12 cellular contexts compared by ENCODE assay signal in the genomic region with DNA sequence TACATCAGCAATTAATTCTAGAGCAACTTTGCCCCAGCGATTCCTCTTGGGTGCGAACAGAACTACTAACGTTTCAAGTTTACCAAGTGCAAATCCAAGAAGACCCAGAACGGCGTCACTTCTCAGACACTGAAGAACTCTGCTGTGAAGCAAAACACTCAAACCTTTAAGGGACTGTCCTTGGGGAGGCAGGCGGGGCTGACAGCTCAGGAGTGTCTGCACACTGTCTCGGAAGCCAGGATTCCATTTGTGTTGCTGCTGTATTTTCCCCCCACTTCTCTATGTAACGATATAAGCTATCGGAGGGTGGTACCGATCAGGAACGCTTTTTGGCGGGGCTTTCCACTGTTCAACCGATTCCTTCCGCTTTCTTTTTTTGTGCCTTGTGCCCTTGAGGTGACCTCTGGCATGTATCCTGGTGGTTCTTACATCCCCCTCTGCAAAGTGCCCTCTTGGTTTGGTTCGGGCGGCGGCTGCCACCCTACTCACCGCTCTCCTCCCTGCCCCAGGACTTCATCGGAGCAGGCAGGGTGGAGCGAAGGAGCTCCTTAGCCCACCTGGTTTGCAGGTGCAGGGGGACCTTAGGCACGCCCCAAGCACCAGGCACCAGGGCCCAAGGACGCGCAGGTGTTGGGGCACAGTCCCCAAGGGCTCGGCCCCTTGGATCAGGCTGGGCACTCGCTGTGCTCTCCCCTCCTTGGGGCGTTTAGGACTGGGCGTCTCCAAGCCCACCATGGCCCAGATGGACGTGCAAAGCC.
"Had no signal": no experiment of that assay in that cellular context is flagged by ENCODE, and none has a peak within 500 bp of the region (broad histone marks: within the 10 kb centered on the region; RNA-seq: fewer than 3 reads in every experiment).

No MANE protein-coding gene starts in this region.

- H3K4me3 ChIP-seq: mucosa of descending colon, tibial nerve had no signal

- H3K27me3 ChIP-seq: tibial nerve had no signal

- DNase-seq: activated CD4-positive, alpha-beta T cell treated with anti-CD3 and anti-CD28 coated beads for 4 hours; activated CD8-positive, alpha-beta memory T cell treated with anti-CD3 and anti-CD28 coated beads, Interleukin-2, amount 50 U/mL, for 4 hours; activated CD8-positive, alpha-beta T cell treated with anti-CD3 and anti-CD28 coated beads, Interleukin-2, amount 10 ng/mL, durations not matched to agents 7 days and 5 days; activated gamma-delta T cell; activated T-cell treated with anti-CD3 and anti-CD28 coated beads, Interleukin-2, amount 50 U/mL, for 72 hours; amniotic stem cell; glutamatergic neuron; mucosa of descending colon; natural killer cell; occipital lobe; T-helper 1 cell had no signal

- H3K9me3 ChIP-seq: mucosa of descending colon, tibial nerve had no signal

- H3K27ac ChIP-seq: tibial nerve had no signal
